ENCODE assay signal across 10 cellular contexts in genomic region chr6:21634582-21634981, GRCh38. TPM values are rescaled to one million over a fixed set of nuclear protein-coding genes. Genes with fewer than 3 reads are reported as not detected.
DNase-seq lines count a peak whose midpoint lies in the region; ATAC-seq, FAIRE-seq and TF ChIP-seq lines count a peak whose summit lies in the region.
"Had no signal": no experiment of that assay in that cellular context is flagged by ENCODE, and none has a peak within 500 bp of the region (broad histone marks: within the 10 kb centered on the region; RNA-seq: fewer than 3 reads in every experiment).

No MANE protein-coding gene starts in this region.

- peaks cover 16% of the 10 kb centered on the region for H3K4me1 ChIP-seq in endothelial cell of umbilical vein (ENCODE audit: control insufficient read depth, extremely low read depth, insufficient read depth, low read length)

- no peak overlapping the region for H3K27ac Mint-ChIP-seq in osteocyte (ENCODE audit: unreplicated experiment)

- H3K9me1 ChIP-seq in endothelial cell of umbilical vein (replicated peaks; ENCODE audit: control insufficient read depth, extremely low read depth, insufficient read depth, low read length), result no peaks in the 10 kb centered on the region

- H3K27me3 Mint-ChIP-seq in osteocyte (ENCODE audit: unreplicated experiment), result no peaks in the 10 kb centered on the region

- H3K9me3 ChIP-seq in endothelial cell of umbilical vein (replicated peaks; ENCODE audit: control insufficient read depth, insufficient read depth, low read length), result no peaks in the 10 kb centered on the region

- peak; percentile 99 for FAIRE-seq in endothelial cell of umbilical vein (lab: Jason Lieb, UNC)

- DNase-seq in ELR (ENCODE audit: low read depth) (peak; percentile 75), NCI-H460 (ENCODE audit: extremely low read depth, low read depth) (peak; percentile 48), endothelial cell of umbilical vein (ENCODE audit: low read depth, low spot score) (peak; percentile 97), osteocyte (ENCODE audit: extremely low spot score, unreplicated experiment) (peak; percentile 4), COLO668 (lab: John Stamatoyannopoulos, UW; ENCODE audit: unreplicated experiment) (no peak), NCI-H446 treated with DMSO at 0.1 percent for 48 hours (lab: John Stamatoyannopoulos, UW) (no peak)
- DNase-seq: activated T-cell treated with anti-CD3 and anti-CD28 coated beads, Interleukin-2, amount 50 U/mL, for 48 hours; NCI-H1694 treated with DMSO at 0.1 percent for 48 hours had no signal

- no peaks in the 10 kb centered on the region for H4K20me1 ChIP-seq in endothelial cell of umbilical vein (replicated peaks; ENCODE audit: control insufficient read depth, extremely low read depth, insufficient read depth, low read length)

- H3K4me3 Mint-ChIP-seq in osteocyte (ENCODE audit: unreplicated experiment), result no peak overlapping the region

- dilution Hi-C loops in endothelial cell of umbilical vein (cut with MboI; ENCODE audit: extremely low pct_ligation_motif_present, low sequenced_read_pairs), result no loop called here

- no peak for TF ChIP-seq POLR2A in endothelial cell of umbilical vein (IDR thresholded peaks at IDR 0.05; ENCODE audit: low read depth, low read length)

- H3K9ac ChIP-seq in endothelial cell of umbilical vein (replicated peaks; ENCODE audit: extremely low read depth, insufficient read depth, low read length), result peak overlapping the region; percentile 42

- H3K36me3 ChIP-seq in endothelial cell of umbilical vein (ENCODE audit: control insufficient read depth in 2 of 2, extremely low read depth in 1 of 2, insufficient read depth in 2 of 2, low read length in 2 of 2), result no peaks in the 10 kb centered on the region

- CTCF ChIA-PET in endothelial cell of umbilical vein (lab: Charles Lee), result interaction anchor here (0.9 kb wide), 1 partner anchor 31 kb away, joined by 3 read pairs; no protein-coding TSS in a partner anchor

- H3K79me2 ChIP-seq in endothelial cell of umbilical vein (ENCODE audit: control insufficient read depth, insufficient read depth, low read length), result no peaks in the 10 kb centered on the region

- no peak overlapping the region for H2AFZ ChIP-seq in endothelial cell of umbilical vein (ENCODE audit: low read depth, low read length)

- no peak for TF ChIP-seq CTCF in endothelial cell of umbilical vein (IDR thresholded peaks at IDR 0.05; ENCODE audit: extremely low read depth in 1 of 2, insufficient read depth in 1 of 2, low read depth in 1 of 2, low read length in 2 of 2)
- TF ChIP-seq CTCF in osteocyte (IDR thresholded peaks at IDR 0.05), result no peak

- no peaks in the 10 kb centered on the region for H3K9me3 Mint-ChIP-seq in osteocyte (ENCODE audit: unreplicated experiment)

- H3K4me2 ChIP-seq in endothelial cell of umbilical vein (ENCODE audit: insufficient read depth, low read length), result peak overlapping the region; percentile 1

- H3K4me3 ChIP-seq in endothelial cell of umbilical vein (replicated peaks in 1 of 3; ENCODE audit: insufficient read depth in 1 of 3, low read depth in 1 of 3, low read length in 3 of 3), result no peak overlapping the region

- POLR2A ChIA-PET in endothelial cell of umbilical vein (lab: Charles Lee), result interaction anchor here (0.6 kb wide), 2 partner anchors 118 to 138 kb away, joined by 3 to 5 read pairs; no protein-coding TSS in a partner anchor

- no TSS peak for BruUV-seq in endothelial cell of umbilical vein (replicated peaks; lab: Mats Ljungman, UMichigan)

- ATAC-seq in GM19463 (IDR thresholded peaks at IDR 0.05; ENCODE audit: unreplicated experiment) (no peak), GM21717 (IDR thresholded peaks at IDR 0.05; ENCODE audit: unreplicated experiment) (no peak)

- no peaks in the 10 kb centered on the region for H3K27me3 ChIP-seq in endothelial cell of umbilical vein (ENCODE audit: control insufficient read depth in 2 of 2, insufficient read depth in 2 of 2, low read length in 2 of 2)

- intact Hi-C loops in endothelial cell of umbilical vein (cut with micrococcal nuclease), result loop anchor here (1.0 kb wide), 5 partner anchors 19 to 206 kb away; no protein-coding TSS in a partner anchor

- H3K4me1 Mint-ChIP-seq in osteocyte (ENCODE audit: unreplicated experiment), result peaks cover 4% of the 10 kb centered on the region

- no peaks in the 10 kb centered on the region for H3K36me3 Mint-ChIP-seq in osteocyte (ENCODE audit: unreplicated experiment)

- peak overlapping the region; percentile 67 for H3K27ac ChIP-seq in endothelial cell of umbilical vein (ENCODE audit: insufficient read depth, low read depth, low read length)

TF ChIP-seq in endothelial cell of umbilical vein, 7 proteins besides CTCF, POLR2A, EP300 and RAD21:
- TF ChIP-seq FOS (IDR thresholded peaks at IDR 0.05; ENCODE audit: borderline replicate concordance, insufficient read depth, low read length) (peak; percentile 98), EZH2 (IDR thresholded peaks at IDR 0.05; ENCODE audit: borderline replicate concordance, low read depth, low read length, severe bottlenecking) (no peak), JUN (IDR thresholded peaks at IDR 0.05; ENCODE audit: borderline replicate concordance, insufficient read depth, insufficient read length, low read depth) (peak; percentile 93), MAX (IDR thresholded peaks at IDR 0.05; ENCODE audit: insufficient read depth, insufficient read length) (no peak), GATA2 (IDR thresholded peaks at IDR 0.05; ENCODE audit: insufficient read depth, insufficient read length, low read depth, low read length) (peak; percentile 84), POLR2AphosphoS5 (IDR thresholded peaks at IDR 0.05; ENCODE audit: insufficient read depth, low read depth, low read length) (peak; percentile 77)

RNA-seq across cellular contexts. Expression of gene SOX4, which starts 41.0 kb away (rescaled TPM):
- total RNA-seq in NCI-H460 (2014; rRNA removed; shearing (Covaris generic)), result 59.3 and 61.4 TPM in 2 replicates
- 5.4 and 6.2 TPM in 2 replicates for polyA plus RNA-seq in NCI-H460 (2014; cell fraction: nucleus; rRNA removed)
- total RNA-seq in endothelial cell of umbilical vein (121 and 127 TPM in 2 replicates), osteocyte (110 and 118 TPM in 2 replicates)
- 18.5 and 20.4 TPM in 2 replicates for polyA plus RNA-seq in endothelial cell of umbilical vein
- 17.6 and 22.6 TPM in 2 replicates for polyA plus RNA-seq in endothelial cell of umbilical vein (2011; cell fraction: cytosol; rRNA removed)
- polyA plus RNA-seq in endothelial cell of umbilical vein (2011; cell fraction: nucleus; rRNA removed), result 35.2 and 46.7 TPM in 2 replicates
- 66.1 and 81.9 TPM in 2 replicates for polyA plus RNA-seq in endothelial cell of umbilical vein (2012)
- polyA minus RNA-seq in endothelial cell of umbilical vein, result 43.4 and 49.9 TPM in 2 replicates
- polyA minus RNA-seq in endothelial cell of umbilical vein (2011; cell fraction: cytosol; rRNA and poly(A)+ RNA removed), result 4.7 TPM
- polyA minus RNA-seq in endothelial cell of umbilical vein (2011; cell fraction: nucleus; rRNA and poly(A)+ RNA removed), result 54.9 and 59.8 TPM in 2 replicates

Comparison
In these comparisons a context has a peak if more than half of its experiments do, and no peak if none do; other contexts are left out.
1. DNase-seq: peak in ELR (single experiment), NCI-H460 (single experiment), endothelial cell of umbilical vein (single experiment) and osteocyte (single experiment); none in COLO668 (single experiment) and NCI-H446 treated with DMSO at 0.1 percent for 48 hours (single experiment).